Comparison of ENCODE assay signal across 8 cellular contexts in genomic region chr22:32528984-32529982, GRCh38. TPM values are rescaled to one million over a fixed set of nuclear protein-coding genes. Genes with fewer than 3 reads are reported as not detected.
A peak's percentile ranks its signal among the peaks of the same experiment; 100 is the strongest.
DNase-seq lines count a peak whose midpoint lies in the region; ATAC-seq and TF ChIP-seq lines count a peak whose summit lies in the region.

No MANE protein-coding gene starts in this region.

- H3K9ac ChIP-seq in SK-N-MC (ENCODE audit: insufficient read length) = no peak overlapping the region

- WGBS in ovary, 3 donors = 35 to 36% (median 36%) methylated on average over 29 of the region's 29 CpGs
- 47% methylated on average over 26 to 29 of the region's 29 CpGs for WGBS in testis, 2 donors

- peak; percentile 53 for TF ChIP-seq POLR2A in ovary (IDR thresholded peaks at IDR 0.05)
- no peak for TF ChIP-seq POLR2A in testis (IDR thresholded peaks at IDR 0.05)

- H3K36me3 ChIP-seq in SK-N-MC (ENCODE audit: insufficient read depth, low read length) = no peaks in the 10 kb centered on the region
- H3K36me3 ChIP-seq in ovary = no peaks in the 10 kb centered on the region
- no peaks in the 10 kb centered on the region for H3K36me3 ChIP-seq in testis (ENCODE audit: low read depth, missing control alignments)

- H3K4me1 Mint-ChIP-seq in glutamatergic neuron (ENCODE audit: low read depth, unreplicated experiment) = peaks cover 31% of the 10 kb centered on the region

- intact Hi-C loops in ovary (cut with DNase I) = loop anchor here (2.0 to 5.0 kb wide), 6 partner anchors 268 to 557 kb away; partner anchors contain the start of gene TIMP3 (in 1 of the 4)
- intact Hi-C loops in testis (cut with DNase I; ENCODE audit: low total_unique reads) = loop anchor here (2.0 to 5.0 kb wide), 2 partner anchors 268 to 458 kb away; no protein-coding TSS in a partner anchor

- H3K36me3 Mint-ChIP-seq in activated naive CD4-positive, alpha-beta T cell treated with anti-CD3 and anti-CD28 coated beads, Interleukin-2, amount 50 U/mL, for 72 hours = no peaks in the 10 kb centered on the region
- peaks cover 5% of the 10 kb centered on the region for H3K36me3 Mint-ChIP-seq in glutamatergic neuron (ENCODE audit: unreplicated experiment)

- H3K27me3 ChIP-seq in ovary = no peaks in the 10 kb centered on the region
- H3K27me3 ChIP-seq in testis = no peaks in the 10 kb centered on the region

- no peak for TF ChIP-seq EP300 in ovary (IDR thresholded peaks at IDR 0.05)

- H3K4me3 ChIP-seq in SK-N-MC (no peak overlapping the region), ovary (no peak overlapping the region), testis (no peak overlapping the region)

- H3K9me3 ChIP-seq in SK-N-MC (ENCODE audit: low read depth, low read length) = no peaks in the 10 kb centered on the region
- H3K9me3 ChIP-seq in ovary = no peaks in the 10 kb centered on the region
- no peaks in the 10 kb centered on the region for H3K9me3 ChIP-seq in testis

- DNase-seq in CD1c-positive myeloid dendritic cell (ENCODE audit: extremely low spot score) (peak; percentile 78), HK-2 (ENCODE audit: unreplicated experiment) (peak; percentile 70), SK-N-MC (ENCODE audit: low read depth, low spot score) (peak; percentile 10), glutamatergic neuron (peak; percentile 87), ovary (peak; percentile 87 to 93 (median 88)), testis (peak; percentile 94)
- DNase-seq in activated naive CD4-positive, alpha-beta T cell treated with anti-CD3 and anti-CD28 coated beads, Interleukin-2, amount 50 U/mL, for 72 hours (ENCODE audit: low spot score in 2 of 2) = peak; percentile 61

- H3K9me3 Mint-ChIP-seq in activated naive CD4-positive, alpha-beta T cell treated with anti-CD3 and anti-CD28 coated beads, Interleukin-2, amount 50 U/mL, for 72 hours = no peaks in the 10 kb centered on the region
- H3K9me3 Mint-ChIP-seq in glutamatergic neuron (ENCODE audit: unreplicated experiment) = peaks cover 8% of the 10 kb centered on the region

- H3K27ac ChIP-seq in SK-N-MC (no peak overlapping the region), ovary (peak overlapping the region in 1 of 2 donors; percentile 73), testis (peak overlapping the region; percentile 41 to 84)

- ATAC-seq in activated naive CD4-positive, alpha-beta T cell treated with anti-CD3 and anti-CD28 coated beads, Interleukin-2, amount 50 U/mL, for 72 hours = peak; percentile 79 to 86
- no peak for ATAC-seq in HG03159 (IDR thresholded peaks at IDR 0.05; ENCODE audit: unreplicated experiment)

- no peak overlapping the region for H3K27ac Mint-ChIP-seq in activated naive CD4-positive, alpha-beta T cell treated with anti-CD3 and anti-CD28 coated beads, Interleukin-2, amount 50 U/mL, for 72 hours
- no peak overlapping the region for H3K27ac Mint-ChIP-seq in glutamatergic neuron (ENCODE audit: unreplicated experiment)

- peaks cover 9% of the 10 kb centered on the region for H3K27me3 Mint-ChIP-seq in glutamatergic neuron (ENCODE audit: unreplicated experiment)

- no peak overlapping the region for H3K4me3 Mint-ChIP-seq in glutamatergic neuron (ENCODE audit: unreplicated experiment)

- TF ChIP-seq CTCF in glutamatergic neuron (IDR thresholded peaks at IDR 0.05; ENCODE audit: partially characterized antibody, unreplicated experiment) = peak; percentile 85
- peak; percentile 86 to 95 (median 95) for TF ChIP-seq CTCF in ovary (IDR thresholded peaks at IDR 0.05)
- peak; percentile 90 to 94 (median 90) for TF ChIP-seq CTCF in testis (IDR thresholded peaks at IDR 0.05)

- peaks cover 22% of the 10 kb centered on the region for H3K4me1 ChIP-seq in ovary (ENCODE audit: insufficient read depth)
- peaks cover 32% of the 10 kb centered on the region for H3K4me1 ChIP-seq in testis

RNA-seq across cellular contexts. Expression of gene FBXO7, which starts 54.7 kb away (rescaled TPM):
- total RNA-seq in activated naive CD4-positive, alpha-beta T cell treated with anti-CD3 and anti-CD28 coated beads, Interleukin-2, amount 50 U/mL, for 72 hours = 10 to 100 TPM; 71.0 to 93.0 TPM
- 78.3 TPM for total RNA-seq in glutamatergic neuron (ENCODE audit: unreplicated experiment)
- 10 to 100 TPM; 70.7 to 94.1 (median 85.6) TPM for total RNA-seq in ovary
- polyA plus RNA-seq in ovary = 100 to 1,000 TPM in 1 of 2 donors, 10 to 100 TPM in 1; 69.7 to 151 TPM
- 100 to 1,000 TPM; 184 to 203 TPM for total RNA-seq in testis
- 270 TPM for polyA plus RNA-seq in testis (ENCODE audit: insufficient read depth, low read depth, low replicate concordance)

Comparison
In these comparisons a context has a peak if more than half of its experiments do, and no peak if none do; other contexts are left out.
1. DNase-seq: peak in every context shown above with its lines; median percentile 94 in testis; 88 in ovary; 87 in glutamatergic neuron; 78 in CD1c-positive myeloid dendritic cell; 70 in HK-2; 61 in activated naive CD4-positive, alpha-beta T cell treated with anti-CD3 and anti-CD28 coated beads, Interleukin-2, amount 50 U/mL, for 72 hours; 10 in SK-N-MC.